In the genomic region with DNA sequence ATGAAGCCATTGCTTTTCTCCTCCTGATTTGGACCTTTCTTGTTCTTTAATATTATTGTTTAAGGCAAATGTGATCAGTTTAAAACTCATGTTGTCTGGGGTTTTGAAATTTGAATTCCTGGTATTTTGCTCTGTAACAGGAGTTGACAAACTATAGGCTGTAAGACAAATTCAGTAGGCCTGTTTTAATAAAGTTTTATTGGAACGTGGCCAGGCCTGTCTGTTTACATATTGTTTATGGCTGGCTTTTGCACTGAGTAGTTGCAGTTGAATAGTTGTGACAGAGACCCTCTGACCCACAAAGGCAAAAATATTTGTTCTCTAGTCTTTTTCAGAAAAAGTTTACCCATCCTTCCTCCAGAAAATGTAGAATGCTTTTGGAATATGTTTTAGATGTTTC, we compare ENCODE assay signal across 10 cellular contexts.
"Had no signal": no experiment of that assay in that cellular context is flagged by ENCODE, and none has a peak within 500 bp of the region (broad histone marks: within the 10 kb centered on the region; RNA-seq: fewer than 3 reads in every experiment).

No MANE protein-coding gene starts in this region.

- H3K4me2 ChIP-seq: KMS-11 had no signal

- H3K4me3 ChIP-seq: GM23248, HAP-1 had no signal

- H3K9me3 ChIP-seq: HAP-1 had no signal

- ATAC-seq: HCT116 had no signal

- H2AFZ ChIP-seq: GM23248 had no signal

- H3K9ac ChIP-seq: GM23248, KMS-11 had no signal

- FAIRE-seq: HTR-8/SVneo had no signal

- DNase-seq: GM23248, GOT3, H7, HFFc6, IMR-90, KBM-7 had no signal

- H3K27ac ChIP-seq: GM23248, KMS-11 had no signal
